Comparison of ENCODE assay signal across 1 cellular context in the genomic region with DNA sequence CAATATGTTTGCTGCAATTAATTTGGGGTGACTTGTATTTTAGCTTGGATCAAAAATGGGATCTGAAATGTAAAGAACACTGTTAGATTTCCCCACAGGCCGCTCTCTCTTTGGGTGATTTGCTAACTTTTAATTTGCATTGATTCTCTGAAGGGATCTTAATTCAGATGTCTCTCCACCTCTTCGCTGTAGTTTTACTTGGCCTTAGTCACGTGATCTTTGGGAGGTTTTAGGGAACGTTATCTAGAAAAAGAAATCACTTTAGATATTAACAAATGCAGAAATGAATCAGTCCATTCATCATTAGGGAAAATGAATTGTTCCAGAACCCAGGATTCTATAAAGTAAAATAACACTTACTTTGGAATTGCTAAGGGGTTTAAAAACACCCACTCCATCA.
TF ChIP-seq lines count a peak whose summit lies in the region.

No MANE protein-coding gene starts in this region.

TF ChIP-seq in K562, 482 proteins besides CTCF, POLR2A, EP300 and RAD21 (continued from another document):
- TF ChIP-seq, protein P1, sequence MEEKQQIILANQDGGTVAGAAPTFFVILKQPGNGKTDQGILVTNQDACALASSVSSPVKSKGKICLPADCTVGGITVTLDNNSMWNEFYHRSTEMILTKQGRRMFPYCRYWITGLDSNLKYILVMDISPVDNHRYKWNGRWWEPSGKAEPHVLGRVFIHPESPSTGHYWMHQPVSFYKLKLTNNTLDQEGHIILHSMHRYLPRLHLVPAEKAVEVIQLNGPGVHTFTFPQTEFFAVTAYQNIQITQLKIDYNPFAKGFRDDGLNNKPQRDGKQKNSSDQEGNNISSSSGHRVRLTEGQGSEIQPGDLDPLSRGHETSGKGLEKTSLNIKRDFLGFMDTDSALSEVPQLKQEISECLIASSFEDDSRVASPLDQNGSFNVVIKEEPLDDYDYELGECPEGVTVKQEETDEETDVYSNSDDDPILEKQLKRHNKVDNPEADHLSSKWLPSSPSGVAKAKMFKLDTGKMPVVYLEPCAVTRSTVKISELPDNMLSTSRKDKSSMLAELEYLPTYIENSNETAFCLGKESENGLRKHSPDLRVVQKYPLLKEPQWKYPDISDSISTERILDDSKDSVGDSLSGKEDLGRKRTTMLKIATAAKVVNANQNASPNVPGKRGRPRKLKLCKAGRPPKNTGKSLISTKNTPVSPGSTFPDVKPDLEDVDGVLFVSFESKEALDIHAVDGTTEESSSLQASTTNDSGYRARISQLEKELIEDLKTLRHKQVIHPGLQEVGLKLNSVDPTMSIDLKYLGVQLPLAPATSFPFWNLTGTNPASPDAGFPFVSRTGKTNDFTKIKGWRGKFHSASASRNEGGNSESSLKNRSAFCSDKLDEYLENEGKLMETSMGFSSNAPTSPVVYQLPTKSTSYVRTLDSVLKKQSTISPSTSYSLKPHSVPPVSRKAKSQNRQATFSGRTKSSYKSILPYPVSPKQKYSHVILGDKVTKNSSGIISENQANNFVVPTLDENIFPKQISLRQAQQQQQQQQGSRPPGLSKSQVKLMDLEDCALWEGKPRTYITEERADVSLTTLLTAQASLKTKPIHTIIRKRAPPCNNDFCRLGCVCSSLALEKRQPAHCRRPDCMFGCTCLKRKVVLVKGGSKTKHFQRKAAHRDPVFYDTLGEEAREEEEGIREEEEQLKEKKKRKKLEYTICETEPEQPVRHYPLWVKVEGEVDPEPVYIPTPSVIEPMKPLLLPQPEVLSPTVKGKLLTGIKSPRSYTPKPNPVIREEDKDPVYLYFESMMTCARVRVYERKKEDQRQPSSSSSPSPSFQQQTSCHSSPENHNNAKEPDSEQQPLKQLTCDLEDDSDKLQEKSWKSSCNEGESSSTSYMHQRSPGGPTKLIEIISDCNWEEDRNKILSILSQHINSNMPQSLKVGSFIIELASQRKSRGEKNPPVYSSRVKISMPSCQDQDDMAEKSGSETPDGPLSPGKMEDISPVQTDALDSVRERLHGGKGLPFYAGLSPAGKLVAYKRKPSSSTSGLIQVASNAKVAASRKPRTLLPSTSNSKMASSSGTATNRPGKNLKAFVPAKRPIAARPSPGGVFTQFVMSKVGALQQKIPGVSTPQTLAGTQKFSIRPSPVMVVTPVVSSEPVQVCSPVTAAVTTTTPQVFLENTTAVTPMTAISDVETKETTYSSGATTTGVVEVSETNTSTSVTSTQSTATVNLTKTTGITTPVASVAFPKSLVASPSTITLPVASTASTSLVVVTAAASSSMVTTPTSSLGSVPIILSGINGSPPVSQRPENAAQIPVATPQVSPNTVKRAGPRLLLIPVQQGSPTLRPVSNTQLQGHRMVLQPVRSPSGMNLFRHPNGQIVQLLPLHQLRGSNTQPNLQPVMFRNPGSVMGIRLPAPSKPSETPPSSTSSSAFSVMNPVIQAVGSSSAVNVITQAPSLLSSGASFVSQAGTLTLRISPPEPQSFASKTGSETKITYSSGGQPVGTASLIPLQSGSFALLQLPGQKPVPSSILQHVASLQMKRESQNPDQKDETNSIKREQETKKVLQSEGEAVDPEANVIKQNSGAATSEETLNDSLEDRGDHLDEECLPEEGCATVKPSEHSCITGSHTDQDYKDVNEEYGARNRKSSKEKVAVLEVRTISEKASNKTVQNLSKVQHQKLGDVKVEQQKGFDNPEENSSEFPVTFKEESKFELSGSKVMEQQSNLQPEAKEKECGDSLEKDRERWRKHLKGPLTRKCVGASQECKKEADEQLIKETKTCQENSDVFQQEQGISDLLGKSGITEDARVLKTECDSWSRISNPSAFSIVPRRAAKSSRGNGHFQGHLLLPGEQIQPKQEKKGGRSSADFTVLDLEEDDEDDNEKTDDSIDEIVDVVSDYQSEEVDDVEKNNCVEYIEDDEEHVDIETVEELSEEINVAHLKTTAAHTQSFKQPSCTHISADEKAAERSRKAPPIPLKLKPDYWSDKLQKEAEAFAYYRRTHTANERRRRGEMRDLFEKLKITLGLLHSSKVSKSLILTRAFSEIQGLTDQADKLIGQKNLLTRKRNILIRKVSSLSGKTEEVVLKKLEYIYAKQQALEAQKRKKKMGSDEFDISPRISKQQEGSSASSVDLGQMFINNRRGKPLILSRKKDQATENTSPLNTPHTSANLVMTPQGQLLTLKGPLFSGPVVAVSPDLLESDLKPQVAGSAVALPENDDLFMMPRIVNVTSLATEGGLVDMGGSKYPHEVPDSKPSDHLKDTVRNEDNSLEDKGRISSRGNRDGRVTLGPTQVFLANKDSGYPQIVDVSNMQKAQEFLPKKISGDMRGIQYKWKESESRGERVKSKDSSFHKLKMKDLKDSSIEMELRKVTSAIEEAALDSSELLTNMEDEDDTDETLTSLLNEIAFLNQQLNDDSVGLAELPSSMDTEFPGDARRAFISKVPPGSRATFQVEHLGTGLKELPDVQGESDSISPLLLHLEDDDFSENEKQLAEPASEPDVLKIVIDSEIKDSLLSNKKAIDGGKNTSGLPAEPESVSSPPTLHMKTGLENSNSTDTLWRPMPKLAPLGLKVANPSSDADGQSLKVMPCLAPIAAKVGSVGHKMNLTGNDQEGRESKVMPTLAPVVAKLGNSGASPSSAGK (IDR thresholded peaks at IDR 0.05), result no peak
- no peak for TF ChIP-seq POLR2B (IDR thresholded peaks at IDR 0.05; ENCODE audit: low read depth, partially characterized antibody)
- TF ChIP-seq, protein P2, sequence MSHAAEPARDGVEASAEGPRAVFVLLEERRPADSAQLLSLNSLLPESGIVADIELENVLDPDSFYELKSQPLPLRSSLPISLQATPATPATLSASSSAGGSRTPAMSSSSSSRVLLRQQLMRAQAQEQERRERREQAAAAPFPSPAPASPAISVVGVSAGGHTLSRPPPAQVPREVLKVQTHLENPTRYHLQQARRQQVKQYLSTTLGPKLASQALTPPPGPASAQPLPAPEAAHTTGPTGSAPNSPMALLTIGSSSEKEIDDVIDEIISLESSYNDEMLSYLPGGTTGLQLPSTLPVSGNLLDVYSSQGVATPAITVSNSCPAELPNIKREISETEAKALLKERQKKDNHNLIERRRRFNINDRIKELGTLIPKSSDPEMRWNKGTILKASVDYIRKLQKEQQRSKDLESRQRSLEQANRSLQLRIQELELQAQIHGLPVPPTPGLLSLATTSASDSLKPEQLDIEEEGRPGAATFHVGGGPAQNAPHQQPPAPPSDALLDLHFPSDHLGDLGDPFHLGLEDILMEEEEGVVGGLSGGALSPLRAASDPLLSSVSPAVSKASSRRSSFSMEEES (CRISPR knock-in tag; IDR thresholded peaks at IDR 0.05), result peak; percentile 91
TF ChIP-seq in K562: peak in this region for 3.
